ENCODE assay signal across 13 cellular contexts in genomic region chr3:53022647-53023046, GRCh38.
"Had no signal": no experiment of that assay in that cellular context is flagged by ENCODE, and none has a peak within 500 bp of the region (broad histone marks: within the 10 kb centered on the region; RNA-seq: fewer than 3 reads in every experiment).

No MANE protein-coding gene starts in this region.

- H3K4me3 ChIP-seq: cardiac muscle cell, gastroesophageal sphincter had no signal

- H3K27ac ChIP-seq: cardiac muscle cell, epithelial cell of prostate, gastroesophageal sphincter, neutrophil had no signal

- H3K27ac Mint-ChIP-seq: activated T-helper 1 cell treated with anti-CD3 and anti-CD28 coated beads, Interleukin-12 subunit alpha, Interleukin-12 subunit beta, Interleukin-2, Interleukin-4 antibody, amounts not matched to agents 30 ng/mL and 10 ng/mL and 1 ng/mL, durations not matched to agents 14 hours and 24 hours and 36 hours had no signal

- ATAC-seq: gastroesophageal sphincter had no signal

- DNase-seq: activated CD8-positive, alpha-beta T cell treated with anti-CD3 and anti-CD28 coated beads for 36 hours; activated naive CD4-positive, alpha-beta T cell treated with Interleukin-2 at 50 U/mL for 16 hours; naive B cell; stimulated activated CD4-positive, alpha-beta T cell treated with anti-CD3 and anti-CD28 coated beads, Interleukin-12 subunit alpha, Interleukin-12 subunit beta, amount 100 ng/mL, for 4 hours; stimulated activated CD4-positive, alpha-beta T cell treated with anti-CD3 and anti-CD28 coated beads, Interleukin-2, amount 100 ng/mL, for 24 hours had no signal

- H3K9me3 Mint-ChIP-seq: activated CD8-positive, alpha-beta T cell treated with anti-CD3 and anti-CD28 coated beads for 36 hours; activated T-helper 1 cell treated with anti-CD3 and anti-CD28 coated beads, Interleukin-12 subunit alpha, Interleukin-12 subunit beta, Interleukin-2, Interleukin-4 antibody, amounts not matched to agents 30 ng/mL and 10 ng/mL and 1 ng/mL, durations not matched to agents 14 hours and 24 hours and 36 hours; naive B cell had no signal

- H3K36me3 ChIP-seq: cardiac muscle cell, gastroesophageal sphincter, neutrophil had no signal

- H3K27me3 ChIP-seq: cardiac muscle cell, gastroesophageal sphincter, neutrophil had no signal

- H3K27me3 Mint-ChIP-seq: activated CD8-positive, alpha-beta T cell treated with anti-CD3 and anti-CD28 coated beads for 36 hours; naive B cell had no signal

- FAIRE-seq: islet of Langerhans, urothelium cell line had no signal

- H3K9me3 ChIP-seq: gastroesophageal sphincter, neutrophil had no signal

- H3K4me3 Mint-ChIP-seq: activated CD8-positive, alpha-beta T cell treated with anti-CD3 and anti-CD28 coated beads for 36 hours; activated T-helper 1 cell treated with anti-CD3 and anti-CD28 coated beads, Interleukin-12 subunit alpha, Interleukin-12 subunit beta, Interleukin-2, Interleukin-4 antibody, amounts not matched to agents 30 ng/mL and 10 ng/mL and 1 ng/mL, durations not matched to agents 14 hours and 24 hours and 36 hours had no signal

- H3K9ac ChIP-seq: parathyroid adenoma had no signal

- H2AFZ ChIP-seq: parathyroid adenoma had no signal
